15 cellular contexts compared by ENCODE assay signal in genomic region chr7:98329100-98329871, GRCh38. TPM values are rescaled to one million over a fixed set of nuclear protein-coding genes. Genes with fewer than 3 reads are reported as not detected.
A peak's percentile ranks its signal among the peaks of the same experiment; 100 is the strongest.
DNase-seq lines count a peak whose midpoint lies in the region; ATAC-seq and TF ChIP-seq lines count a peak whose summit lies in the region.
"Had no signal": no experiment of that assay in that cellular context is flagged by ENCODE, and none has a peak within 500 bp of the region (broad histone marks: within the 10 kb centered on the region; RNA-seq: fewer than 3 reads in every experiment).

No MANE protein-coding gene starts in this region.

- peaks cover 12% of the 10 kb centered on the region for H3K4me1 Mint-ChIP-seq in WTC11
- peaks cover 16% of the 10 kb centered on the region for H3K4me1 Mint-ChIP-seq in nephron progenitor cell
- H3K4me1 Mint-ChIP-seq in activated T-helper 2 cell treated with anti-CD3 and anti-CD28 coated beads, Interferon-gamma antibody, Interleukin-2, Interleukin-4, amounts not matched to agents 10 μg/mL and 5 μg/mL and 100 μg/mL, durations not matched to agents 14 hours and 24 hours and 36 hours (ENCODE audit: low read depth): no peaks in the 10 kb centered on the region
- H3K4me1 Mint-ChIP-seq: activated B cell treated with CpG ODN at 0.5 μM for 24 hours had no signal

- CTCF ChIA-PET in WTC11 (lab: Charles Lee): no interaction called here

- H3K36me3 Mint-ChIP-seq in WTC11 (peaks cover 20% of the 10 kb centered on the region), nephron progenitor cell (ENCODE audit: low read depth) (peaks cover 36% of the 10 kb centered on the region)
- H3K36me3 Mint-ChIP-seq in activated T-helper 2 cell treated with anti-CD3 and anti-CD28 coated beads, Interferon-gamma antibody, Interleukin-2, Interleukin-4, amounts not matched to agents 10 μg/mL and 5 μg/mL and 100 μg/mL, durations not matched to agents 14 hours and 24 hours and 36 hours (ENCODE audit: low read depth): no peaks in the 10 kb centered on the region

- no peaks in the 10 kb centered on the region for H4K20me1 ChIP-seq in BLaER1 treated with 17β-estradiol and CSF1 and Interleukin-3, amounts not matched to agents 10 nM and 100 nM

- no peak for ATAC-seq in WTC11
- ATAC-seq in Right ventricle myocardium superior (ENCODE audit: poor library complexity): peak; percentile 77
- ATAC-seq: body of pancreas had no signal

- TF ChIP-seq CTCF in WTC11 (IDR thresholded peaks at IDR 0.05) (no peak), nephron progenitor cell (IDR thresholded peaks at IDR 0.05) (no peak), dorsolateral prefrontal cortex (IDR thresholded peaks at IDR 0.05 in 54 of 56, conservative IDR thresholded peaks at IDR 0.05 in 2 of 56; ENCODE audit: low read depth in 1 of 56, partially characterized antibody in 56 of 56) (no peak)

- H3K27me3 Mint-ChIP-seq in WTC11 (ENCODE audit: low read depth): no peaks in the 10 kb centered on the region
- H3K27me3 Mint-ChIP-seq in nephron progenitor cell (ENCODE audit: low read depth, poor library complexity): peaks cover 12% of the 10 kb centered on the region
- H3K27me3 Mint-ChIP-seq in activated T-helper 2 cell treated with anti-CD3 and anti-CD28 coated beads, Interferon-gamma antibody, Interleukin-2, Interleukin-4, amounts not matched to agents 10 μg/mL and 5 μg/mL and 100 μg/mL, durations not matched to agents 14 hours and 24 hours and 36 hours (ENCODE audit: low read depth): no peaks in the 10 kb centered on the region
- H3K27me3 Mint-ChIP-seq: activated B cell treated with CpG ODN at 0.5 μM for 24 hours had no signal

- H3K27ac Mint-ChIP-seq in WTC11: peak overlapping the region; percentile 28; the same call in 1 of the 2 replicates
- peak overlapping the region; percentile 87 for H3K27ac Mint-ChIP-seq in nephron progenitor cell
- no peak overlapping the region for H3K27ac Mint-ChIP-seq in activated T-helper 2 cell treated with anti-CD3 and anti-CD28 coated beads, Interferon-gamma antibody, Interleukin-2, Interleukin-4, amounts not matched to agents 10 μg/mL and 5 μg/mL and 100 μg/mL, durations not matched to agents 14 hours and 24 hours and 36 hours
- H3K27ac Mint-ChIP-seq: activated B cell treated with CpG ODN at 0.5 μM for 24 hours had no signal

- H3K9ac ChIP-seq in BLaER1 treated with 17β-estradiol and CSF1 and Interleukin-3, amounts not matched to agents 10 nM and 100 nM: peak overlapping the region in 5 of 11 experiments; percentile 13 to 44 (median 34); a peak in 5 of 22 replicates
- H3K9ac ChIP-seq: parathyroid adenoma had no signal

- H3K9me3 ChIP-seq in BLaER1 treated with 17β-estradiol and CSF1 and Interleukin-3, amounts not matched to agents 10 nM and 100 nM (replicated peaks in 1 of 11): peaks cover 0 to 11% (median 0%) of the 10 kb centered on the region in 11 experiments; a peak in 6 of 22 replicates
- H3K9me3 ChIP-seq: A549, body of pancreas had no signal

- H3K4me1 ChIP-seq in BLaER1 treated with 17β-estradiol and CSF1 and Interleukin-3, amounts not matched to agents 10 nM and 100 nM: peaks cover 0 to 24% (median 18%) of the 10 kb centered on the region in 10 experiments; a peak in 15 of 20 replicates
- H3K4me1 ChIP-seq: body of pancreas had no signal

- no peaks in the 10 kb centered on the region for H3K27me3 ChIP-seq in BLaER1 treated with 17β-estradiol and CSF1 and Interleukin-3, amounts not matched to agents 10 nM and 100 nM
- H3K27me3 ChIP-seq in dorsolateral prefrontal cortex: peaks cover 0 to 4% (median 0%) of the 10 kb centered on the region in 45 donors
- H3K27me3 ChIP-seq: body of pancreas had no signal

- DNase-seq in WTC11 (ENCODE audit: low spot score) (no peak), Right ventricle myocardium superior (no peak), nephron progenitor cell (no peak), HT-29 (ENCODE audit: low spot score) (no peak), dorsolateral prefrontal cortex (no peak), SKM-1 (lab: John Stamatoyannopoulos, UW; ENCODE audit: unreplicated experiment) (no peak)
- no peak for DNase-seq in activated T-helper 2 cell treated with anti-CD3 and anti-CD28 coated beads, Interferon-gamma antibody, Interleukin-2, Interleukin-4, amounts not matched to agents 10 μg/mL and 5 μg/mL and 100 μg/mL, durations not matched to agents 14 hours and 24 hours and 36 hours (ENCODE audit: low spot score)
- DNase-seq: activated B cell treated with CpG ODN at 0.5 μM for 24 hours, activated gamma-delta T cell treated with Interleukin-2 at 50 U/mL for 16 hours, body of pancreas, NCI-H2029, NCI-H69 had no signal

- H3K4me3 Mint-ChIP-seq in WTC11 (no peak overlapping the region), nephron progenitor cell (no peak overlapping the region)
- no peak overlapping the region for H3K4me3 Mint-ChIP-seq in activated T-helper 2 cell treated with anti-CD3 and anti-CD28 coated beads, Interferon-gamma antibody, Interleukin-2, Interleukin-4, amounts not matched to agents 10 μg/mL and 5 μg/mL and 100 μg/mL, durations not matched to agents 14 hours and 24 hours and 36 hours (ENCODE audit: low read depth)
- H3K4me3 Mint-ChIP-seq: activated B cell treated with CpG ODN at 0.5 μM for 24 hours had no signal

- H3K4me3 ChIP-seq in BLaER1 treated with 17β-estradiol and CSF1 and Interleukin-3, amounts not matched to agents 10 nM and 100 nM: no peak overlapping the region
- no peak overlapping the region for H3K4me3 ChIP-seq in dorsolateral prefrontal cortex
- H3K4me3 ChIP-seq: A549, body of pancreas had no signal

- peak overlapping the region; percentile 4 to 83 (median 63); a peak in 18 of 22 replicates for H3K4me2 ChIP-seq in BLaER1 treated with 17β-estradiol and CSF1 and Interleukin-3, amounts not matched to agents 10 nM and 100 nM
- H3K4me2 ChIP-seq: A549 had no signal

- H3K27ac ChIP-seq in BLaER1 treated with 17β-estradiol and CSF1 and Interleukin-3, amounts not matched to agents 10 nM and 100 nM: peak overlapping the region in 8 of 11 experiments; percentile 14 to 67 (median 42); a peak in 11 of 22 replicates
- H3K27ac ChIP-seq in dorsolateral prefrontal cortex: peak overlapping the region in 6 of 59 donors; percentile 12 to 63 (median 22)
- H3K27ac ChIP-seq: A549, body of pancreas, parathyroid adenoma had no signal

- POLR2A ChIA-PET in WTC11 (lab: Charles Lee): no interaction called here

- intact Hi-C loops in Right ventricle myocardium superior (cut with DNase I) (no loop called here), dorsolateral prefrontal cortex (cut with DNase I) (no loop called here)
- intact Hi-C loops in activated T-helper 2 cell treated with anti-CD3 and anti-CD28 coated beads, Interferon-gamma antibody, Interleukin-2, Interleukin-4, amounts not matched to agents 10 μg/mL and 5 μg/mL and 100 μg/mL, durations not matched to agents 14 hours and 24 hours and 36 hours (cut with micrococcal nuclease): no loop called here

- H3K9me3 Mint-ChIP-seq in WTC11 (peaks cover 16% of the 10 kb centered on the region), nephron progenitor cell (peaks cover 31% of the 10 kb centered on the region)
- peaks cover 4% of the 10 kb centered on the region for H3K9me3 Mint-ChIP-seq in activated T-helper 2 cell treated with anti-CD3 and anti-CD28 coated beads, Interferon-gamma antibody, Interleukin-2, Interleukin-4, amounts not matched to agents 10 μg/mL and 5 μg/mL and 100 μg/mL, durations not matched to agents 14 hours and 24 hours and 36 hours

- H3K36me3 ChIP-seq in BLaER1 treated with 17β-estradiol and CSF1 and Interleukin-3, amounts not matched to agents 10 nM and 100 nM: no peaks in the 10 kb centered on the region

TF ChIP-seq in WTC11, 78 proteins besides CTCF, POLR2A, EP300 and RAD21 (continues in another document):
- TF ChIP-seq RORB (CRISPR knock-in tag; IDR thresholded peaks at IDR 0.05) (no peak), TP53 (CRISPR knock-in tag; IDR thresholded peaks at IDR 0.05) (no peak), GTF2I (CRISPR knock-in tag; conservative IDR thresholded peaks at IDR 0.05) (no peak), NFATC4 (CRISPR knock-in tag; IDR thresholded peaks at IDR 0.05) (no peak), FOXJ3 (CRISPR knock-in tag; IDR thresholded peaks at IDR 0.05; ENCODE audit: borderline replicate concordance) (no peak), ZNF121 (CRISPR knock-in tag; IDR thresholded peaks at IDR 0.05) (no peak), HMGA2 (CRISPR knock-in tag; IDR thresholded peaks at IDR 0.05) (no peak), ZNF232 (CRISPR knock-in tag; IDR thresholded peaks at IDR 0.05) (no peak), ZNF317 (CRISPR knock-in tag; IDR thresholded peaks at IDR 0.05; ENCODE audit: borderline replicate concordance, low read depth) (no peak), TEAD4 (CRISPR knock-in tag; IDR thresholded peaks at IDR 0.05) (no peak), CREB1 (CRISPR knock-in tag; IDR thresholded peaks at IDR 0.05) (no peak), RELA (CRISPR knock-in tag; IDR thresholded peaks at IDR 0.05; ENCODE audit: borderline replicate concordance) (no peak), PRRX2 (CRISPR knock-in tag; IDR thresholded peaks at IDR 0.05) (no peak)
- TF ChIP-seq, protein P1, sequence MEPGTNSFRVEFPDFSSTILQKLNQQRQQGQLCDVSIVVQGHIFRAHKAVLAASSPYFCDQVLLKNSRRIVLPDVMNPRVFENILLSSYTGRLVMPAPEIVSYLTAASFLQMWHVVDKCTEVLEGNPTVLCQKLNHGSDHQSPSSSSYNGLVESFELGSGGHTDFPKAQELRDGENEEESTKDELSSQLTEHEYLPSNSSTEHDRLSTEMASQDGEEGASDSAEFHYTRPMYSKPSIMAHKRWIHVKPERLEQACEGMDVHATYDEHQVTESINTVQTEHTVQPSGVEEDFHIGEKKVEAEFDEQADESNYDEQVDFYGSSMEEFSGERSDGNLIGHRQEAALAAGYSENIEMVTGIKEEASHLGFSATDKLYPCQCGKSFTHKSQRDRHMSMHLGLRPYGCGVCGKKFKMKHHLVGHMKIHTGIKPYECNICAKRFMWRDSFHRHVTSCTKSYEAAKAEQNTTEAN (CRISPR knock-in tag; IDR thresholded peaks at IDR 0.05): no peak

RNA-seq across cellular contexts. Expression of gene BRI3, which starts 47.8 kb away (rescaled TPM):
- total RNA-seq in WTC11 (2021) (108 to 112 TPM (median 110 TPM) in 3 replicates), Right ventricle myocardium superior (222 TPM), dorsolateral prefrontal cortex (100 to 1,000 TPM in 11 of 120 experiments, 10 to 100 TPM in 109; 62.3 to 111 (median 85.4) TPM)
- 63.6 and 67.6 TPM in 2 replicates for total RNA-seq in activated T-helper 2 cell treated with anti-CD3 and anti-CD28 coated beads, Interferon-gamma antibody, Interleukin-2, Interleukin-4, amounts not matched to agents 10 μg/mL and 5 μg/mL and 100 μg/mL, durations not matched to agents 14 hours and 24 hours and 36 hours
- total RNA-seq in HT-29 (2014; rRNA removed; shearing (Covaris generic)): 206 and 239 TPM in 2 replicates
